8 cellular contexts compared by ENCODE assay signal in genomic region chr9:127980706-127981558, GRCh38. TPM values are rescaled to one million over a fixed set of nuclear protein-coding genes. Genes with fewer than 3 reads are reported as not detected.
DNase-seq lines count a peak whose midpoint lies in the region; ATAC-seq and TF ChIP-seq lines count a peak whose summit lies in the region.

TSS of gene EEIG1 (minus strand) at chr9:127980989. CDS start at chr9:127980137, 852 bp downstream.

- DNase-seq in D341Med (ENCODE audit: low spot score) = peak; percentile 99
- DNase-seq in HuH-7 (ENCODE audit: low spot score) = peak; percentile 96
- peak; percentile 98 for DNase-seq in activated CD8-positive, alpha-beta memory T cell treated with anti-CD3 and anti-CD28 coated beads, Interleukin-2, amount 50 U/mL, for 4 hours
- DNase-seq in endothelial cell (ENCODE audit: low spot score) = peak; percentile 98
- peak; percentile 98 for DNase-seq in midbrain (lab: John Stamatoyannopoulos, UW)
- peak; percentile 92 to 94 for DNase-seq in stimulated activated CD8-positive, alpha-beta memory T cell treated with anti-CD3 and anti-CD28 coated beads, Interleukin-15, amount 100 ng/mL, for 4 hours (ENCODE audit: low read depth in 2 of 2)

- H3K27me3 Mint-ChIP-seq in endothelial cell (ENCODE audit: unreplicated experiment) = peaks cover 7% of the 10 kb centered on the region

- peak; percentile 56 for ATAC-seq in GM21447 (IDR thresholded peaks at IDR 0.05; ENCODE audit: unreplicated experiment)

- H3K4me1 Mint-ChIP-seq in endothelial cell (ENCODE audit: unreplicated experiment) = peaks cover 19% of the 10 kb centered on the region

- peak within 1 kb of the TSS; percentile 45 for H3K27ac Mint-ChIP-seq in endothelial cell (ENCODE audit: unreplicated experiment)

- H3K79me2 ChIP-seq in OCI-LY3 (ENCODE audit: low read length) = peaks cover 32% of the 10 kb centered on the region

- peak within 1 kb of the TSS; percentile 98 for H3K4me2 ChIP-seq in OCI-LY3 (ENCODE audit: low read length)

- H4K20me1 ChIP-seq in OCI-LY3 (ENCODE audit: insufficient read depth, low read length) = peaks cover 14% of the 10 kb centered on the region; the same call in 1 of the 2 replicates

- H3K9ac ChIP-seq in OCI-LY3 (ENCODE audit: low read length) = peak within 1 kb of the TSS; percentile 75

- peak within 1 kb of the TSS; percentile 94 for H3K4me3 Mint-ChIP-seq in endothelial cell (ENCODE audit: unreplicated experiment)

- no peaks in the 10 kb centered on the region for H3K27me3 ChIP-seq in OCI-LY3 (ENCODE audit: low read depth, low read length)

- TF ChIP-seq CTCF in OCI-LY3 (IDR thresholded peaks at IDR 0.05; ENCODE audit: low read depth, low read length) (no peak), endothelial cell (IDR thresholded peaks at IDR 0.05; ENCODE audit: unreplicated experiment) (no peak)

- H3K4me1 ChIP-seq in OCI-LY3 (ENCODE audit: low read length) = peaks cover 52% of the 10 kb centered on the region

- peak within 1 kb of the TSS; percentile 87 for H3K4me3 ChIP-seq in OCI-LY3 (ENCODE audit: low read length)

- H3K27ac ChIP-seq in OCI-LY3 (ENCODE audit: low read length) = peak within 1 kb of the TSS; percentile 41

- H3K9me3 Mint-ChIP-seq in endothelial cell (ENCODE audit: unreplicated experiment) = no peaks in the 10 kb centered on the region

- H2AFZ ChIP-seq in OCI-LY3 (ENCODE audit: low read depth, low read length) = peak within 1 kb of the TSS; percentile 77; the same call in 1 of the 2 replicates

- H3K36me3 Mint-ChIP-seq in endothelial cell (ENCODE audit: low read depth, unreplicated experiment) = no peaks in the 10 kb centered on the region

- H3K9me3 ChIP-seq in OCI-LY3 (ENCODE audit: insufficient read depth, low read length) = no peaks in the 10 kb centered on the region; the same call in 1 of the 2 replicates

- H3K36me3 ChIP-seq in OCI-LY3 (replicated peaks; ENCODE audit: low read depth, low read length) = no peaks in the 10 kb centered on the region

RNA-seq across cellular contexts. Expression of gene EEIG1, which starts in this region (rescaled TPM):
- 27.3 TPM for total RNA-seq in endothelial cell (ENCODE audit: unreplicated experiment)

Comparison
In these comparisons a context has a peak if more than half of its experiments do, and no peak if none do; other contexts are left out.
1. Peak in every context shown above with its lines: DNase-seq, ATAC-seq, H3K4me3 ChIP-seq and H3K27ac ChIP-seq.